In genomic region chr7:129427646-129428045, GRCh38 we compare ENCODE assay signal across 31 cellular contexts. TPM values are rescaled to one million over a fixed set of nuclear protein-coding genes. Genes with fewer than 3 reads are reported as not detected.
"Had no signal": no experiment of that assay in that cellular context is flagged by ENCODE, and none has a peak within 500 bp of the region (broad histone marks: within the 10 kb centered on the region; RNA-seq: fewer than 3 reads in every experiment).

No MANE protein-coding gene starts in this region.

- H3K27ac Mint-ChIP-seq: neural progenitor cell; progenitor cell of endocrine pancreas; stimulated activated naive B cell treated with anti-CD40 and anti-IgM and Interleukin-4, amounts not matched to agents 10 μg/mL and 1 μg/mL and 100 μg/mL, for 72 hours had no signal

- H3K9me3 ChIP-seq: left lung, lower lobe of right lung, neutrophil, ovary, stomach, testis, thyroid gland, transverse colon, upper lobe of left lung, vagina had no signal

- H3K36me3 ChIP-seq: neural progenitor cell, ovary, vagina had no signal

- H3K4me1 Mint-ChIP-seq: stimulated activated naive B cell treated with anti-CD40 and anti-IgM and Interleukin-4, amounts not matched to agents 10 μg/mL and 1 μg/mL and 100 μg/mL, for 72 hours had no signal

- ATAC-seq: left colon; left lung; lower lobe of right lung; naive thymus-derived CD8-positive, alpha-beta T cell; right cardiac atrium; sciatic nerve; stimulated activated naive B cell treated with anti-CD40 and anti-IgM and Interleukin-4, amounts not matched to agents 10 μg/mL and 1 μg/mL and 100 μg/mL, for 72 hours; stimulated activated naive CD8-positive, alpha-beta T cell treated with anti-CD3 and anti-CD28 coated beads, Interleukin-15, Interleukin-2, amounts not matched to agents 100 U/mL and 50 U/mL, for 24 hours had no signal

- DNase-seq: hypothalamus; immature natural killer cell; kidney; left colon; left lung; lower lobe of right lung; mammary epithelial cell; mesenchymal stem cell; naive thymus-derived CD8-positive, alpha-beta T cell; nephron progenitor cell; occipital lobe; ovary; retina; right cardiac atrium; stimulated activated CD4-positive, alpha-beta T cell treated with anti-CD3 and anti-CD28 coated beads, Interleukin-12 subunit alpha, Interleukin-12 subunit beta, amount 100 ng/mL, for 4 hours; stimulated activated CD4-positive, alpha-beta T cell treated with anti-CD3 and anti-CD28 coated beads, Interleukin-15, amount 100 ng/mL, for 24 hours; stimulated activated CD4-positive, alpha-beta T cell treated with anti-CD3 and anti-CD28 coated beads, Interleukin-2, amount 100 ng/mL, for 24 hours; stimulated activated CD4-positive, alpha-beta T cell treated with anti-CD3 and anti-CD28 coated beads, Interleukin-4, amount 100 ng/mL, for 1 hour; stimulated activated naive B cell treated with anti-CD40 and anti-IgM and Interleukin-4, amounts not matched to agents 10 μg/mL and 1 μg/mL and 100 μg/mL, for 72 hours; stimulated activated naive CD8-positive, alpha-beta T cell treated with anti-CD3 and anti-CD28 coated beads, Interleukin-15, Interleukin-2, amounts not matched to agents 100 U/mL and 50 U/mL, for 24 hours; stomach; testis; thyroid gland; transverse colon; upper lobe of left lung had no signal

- H3K4me3 ChIP-seq: left lung, lower lobe of right lung, neural progenitor cell, ovary, skin epidermis, stomach, testis, thyroid gland, transverse colon, upper lobe of left lung, vagina had no signal

- H3K4me3 Mint-ChIP-seq: immature natural killer cell; naive thymus-derived CD8-positive, alpha-beta T cell; nephron progenitor cell; neural progenitor cell; stimulated activated naive B cell treated with anti-CD40 and anti-IgM and Interleukin-4, amounts not matched to agents 10 μg/mL and 1 μg/mL and 100 μg/mL, for 72 hours had no signal

- H3K9me3 Mint-ChIP-seq: immature natural killer cell; naive thymus-derived CD8-positive, alpha-beta T cell; nephron progenitor cell; neural progenitor cell; stimulated activated naive B cell treated with anti-CD40 and anti-IgM and Interleukin-4, amounts not matched to agents 10 μg/mL and 1 μg/mL and 100 μg/mL, for 72 hours had no signal

- H3K27ac ChIP-seq: left lung, lower lobe of right lung, neural progenitor cell, neutrophil, ovary, skin epidermis, stomach, testis, thyroid gland, transverse colon, upper lobe of left lung, vagina had no signal

- H3K27me3 ChIP-seq: ovary, testis, thyroid gland, upper lobe of left lung, vagina had no signal

- H3K4me1 ChIP-seq: left lung, lower lobe of right lung, neural progenitor cell, stomach, testis, thyroid gland, transverse colon, upper lobe of left lung, vagina had no signal

RNA-seq across cellular contexts. Expression of gene STRIP2, which starts 6.6 kb away (rescaled TPM):
- polyA plus RNA-seq: naive thymus-derived CD8-positive, alpha-beta T cell had no signal
